ENCODE assay signal across 33 cellular contexts in the genomic region with DNA sequence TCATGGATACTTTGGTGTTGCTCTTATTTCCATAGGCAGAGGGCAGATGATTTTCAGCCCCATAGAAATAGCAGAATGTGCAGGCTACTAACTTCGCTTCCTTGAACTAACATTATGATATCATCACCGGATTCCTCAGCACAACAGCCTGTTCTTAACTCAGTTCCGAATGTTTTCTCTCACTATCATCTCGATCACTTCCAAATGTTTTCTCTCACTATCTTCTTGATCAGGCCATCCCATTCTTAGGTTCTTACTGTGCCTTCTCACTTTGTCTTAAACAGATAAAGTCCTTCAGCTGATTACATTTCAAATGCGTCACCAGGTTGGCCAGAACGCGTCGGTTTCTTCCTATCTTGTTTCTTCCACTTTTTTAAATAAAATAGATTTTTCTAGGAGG. TPM values are rescaled to one million over a fixed set of nuclear protein-coding genes. Genes with fewer than 3 reads are reported as not detected.
A peak's percentile ranks its signal among the peaks of the same experiment; 100 is the strongest.
DNase-seq lines count a peak whose midpoint lies in the region; ATAC-seq, FAIRE-seq and TF ChIP-seq lines count a peak whose summit lies in the region.
"Had no signal": no experiment of that assay in that cellular context is flagged by ENCODE, and none has a peak within 500 bp of the region (broad histone marks: within the 10 kb centered on the region; RNA-seq: fewer than 3 reads in every experiment).

No MANE protein-coding gene starts in this region.

- intact Hi-C loops in K562 (cut with micrococcal nuclease) (no loop called here), testis (cut with DNase I; ENCODE audit: low total_unique reads) (no loop called here)
- intact Hi-C loops in naive thymus-derived CD4-positive, alpha-beta T cell (cut with micrococcal nuclease) = no loop called here

- H3K27me3 Mint-ChIP-seq in endothelial cell (ENCODE audit: unreplicated experiment) = no peaks in the 10 kb centered on the region
- peaks cover 0 to 19% (median 4%) of the 10 kb centered on the region in 5 donors for H3K27me3 Mint-ChIP-seq in naive thymus-derived CD4-positive, alpha-beta T cell
- H3K27me3 Mint-ChIP-seq: activated B cell treated with CpG ODN at 0.5 μM for 24 hours, IgD-negative memory B cell had no signal

- 3% methylated on average over 8 of the region's 8 CpGs for WGBS in K562 (ENCODE audit: insufficient coverage, low coverage, missing lambda C conversion rate)
- WGBS in hepatocyte (ENCODE audit: low lambda C conversion rate, missing lambda C conversion rate) = 21% methylated on average over 8 of the region's 8 CpGs
- 61 to 79% methylated on average over 8 of the region's 8 CpGs for WGBS in testis, 2 donors

- no peak for FAIRE-seq in K562 (lab: Jason Lieb, UNC)
- FAIRE-seq: GM12892 had no signal

- H3K27me3 ChIP-seq in K562 (ENCODE audit: control insufficient read depth in 2 of 2, insufficient read depth in 2 of 2, low read length in 2 of 2) = no peaks in the 10 kb centered on the region
- H3K27me3 ChIP-seq in hepatocyte = no peaks in the 10 kb centered on the region
- no peaks in the 10 kb centered on the region for H3K27me3 ChIP-seq in testis
- no peaks in the 10 kb centered on the region for H3K27me3 ChIP-seq in naive thymus-derived CD4-positive, alpha-beta T cell (ENCODE audit: control insufficient read depth in 2 of 2, insufficient read depth in 2 of 2, low read length in 2 of 2)
- H3K27me3 ChIP-seq: adrenal gland, gastroesophageal sphincter, ovary, tibial nerve had no signal

- H3K9ac ChIP-seq in K562 (ENCODE audit: insufficient read depth in 1 of 2, low read depth in 2 of 2, low read length in 2 of 2) = peak overlapping the region in 1 of 2 experiments; percentile 40; a peak in 1 of 4 replicates

- TF ChIP-seq EP300 in K562 (IDR thresholded peaks at IDR 0.05; ENCODE audit: low read length) = 0 out of 2 replicates have a peak, but pooled peaks have one; percentile 6

- in situ Hi-C loops in K562 (cut with MboI) = no loop called here

- H3K36me3 ChIP-seq in K562 (ENCODE audit: control insufficient read depth, insufficient read depth, low read length) = no peaks in the 10 kb centered on the region
- H3K36me3 ChIP-seq in hepatocyte (replicated peaks; ENCODE audit: insufficient read depth, low read depth) = no peaks in the 10 kb centered on the region
- no peaks in the 10 kb centered on the region for H3K36me3 ChIP-seq in testis (ENCODE audit: low read depth, missing control alignments)
- no peaks in the 10 kb centered on the region for H3K36me3 ChIP-seq in naive thymus-derived CD4-positive, alpha-beta T cell (ENCODE audit: control insufficient read depth in 2 of 3, insufficient read depth in 3 of 3, low read length in 3 of 3)
- H3K36me3 ChIP-seq: adrenal gland, gastroesophageal sphincter, left ventricle myocardium inferior, ovary, tibial nerve had no signal

- POLR2A ChIA-PET in K562 (lab: Yijun Ruan, JAX) = interaction anchor here (0.8 kb wide), 1 partner anchor 19 kb away, joined by 3 read pairs; no protein-coding TSS in a partner anchor
- POLR2A ChIA-PET in naive thymus-derived CD4-positive, alpha-beta T cell (lab: Charles Lee) = no interaction called here

- H3K9me3 Mint-ChIP-seq in endothelial cell (ENCODE audit: unreplicated experiment) = no peaks in the 10 kb centered on the region
- peaks cover 0 to 1% (median 0%) of the 10 kb centered on the region in 11 donors for H3K9me3 Mint-ChIP-seq in naive thymus-derived CD4-positive, alpha-beta T cell
- H3K9me3 Mint-ChIP-seq: activated B cell treated with CpG ODN at 0.5 μM for 24 hours; activated naive CD4-positive, alpha-beta T cell treated with anti-CD3 and anti-CD28 coated beads for 36 hours; nephron had no signal

- H4K20me1 ChIP-seq in K562 (replicated peaks; ENCODE audit: control insufficient read depth, insufficient read depth, low read length) (no peaks in the 10 kb centered on the region), hepatocyte (ENCODE audit: insufficient read depth, poor library complexity, severe bottlenecking) (no peaks in the 10 kb centered on the region)

- H2AFZ ChIP-seq in K562 (ENCODE audit: low read depth, low read length) (peak overlapping the region; percentile 95), hepatocyte (peak overlapping the region; percentile 12)

- H3K4me3 Mint-ChIP-seq in endothelial cell (ENCODE audit: unreplicated experiment) = no peak overlapping the region
- no peak overlapping the region for H3K4me3 Mint-ChIP-seq in naive thymus-derived CD4-positive, alpha-beta T cell
- H3K4me3 Mint-ChIP-seq: activated B cell treated with CpG ODN at 0.5 μM for 24 hours; activated naive CD4-positive, alpha-beta T cell treated with anti-CD3 and anti-CD28 coated beads for 36 hours; nephron had no signal

- H3K4me1 Mint-ChIP-seq in endothelial cell (ENCODE audit: unreplicated experiment) = peaks cover 16% of the 10 kb centered on the region
- H3K4me1 Mint-ChIP-seq in naive thymus-derived CD4-positive, alpha-beta T cell = peaks cover 0 to 6% (median 4%) of the 10 kb centered on the region in 7 donors
- H3K4me1 Mint-ChIP-seq: nephron had no signal

- no peak for TF ChIP-seq POLR2A in K562 (conservative IDR thresholded peaks at IDR 0.05)
- TF ChIP-seq POLR2A in testis (IDR thresholded peaks at IDR 0.05) = no peak

- peak overlapping the region; percentile 49 for H3K4me2 ChIP-seq in K562 (ENCODE audit: insufficient read depth, low read length)
- peak overlapping the region; percentile 45 for H3K4me2 ChIP-seq in hepatocyte

- H3K27ac ChIP-seq in K562 (ENCODE audit: extremely low read depth, low read depth, low read length) = peak overlapping the region; percentile 62
- H3K27ac ChIP-seq in hepatocyte = peak overlapping the region; percentile 3
- peak overlapping the region; percentile 28 to 49 for H3K27ac ChIP-seq in testis
- H3K27ac ChIP-seq in naive thymus-derived CD4-positive, alpha-beta T cell (ENCODE audit: low read depth, low read length) = no peak overlapping the region
- H3K27ac ChIP-seq: adrenal gland, gastroesophageal sphincter, left ventricle myocardium inferior, ovary, skin epidermis, tibial nerve had no signal

- no peaks in the 10 kb centered on the region for H3K36me3 Mint-ChIP-seq in endothelial cell (ENCODE audit: low read depth, unreplicated experiment)
- H3K36me3 Mint-ChIP-seq in naive thymus-derived CD4-positive, alpha-beta T cell = peaks cover 0 to 2% (median 0%) of the 10 kb centered on the region in 5 donors
- H3K36me3 Mint-ChIP-seq: IgD-negative memory B cell had no signal

- H3K4me3 ChIP-seq in K562 (no peak overlapping the region), hepatocyte (no peak overlapping the region), testis (no peak overlapping the region)
- H3K4me3 ChIP-seq in naive thymus-derived CD4-positive, alpha-beta T cell (ENCODE audit: low read length) = no peak overlapping the region
- H3K4me3 ChIP-seq: adrenal gland, gastroesophageal sphincter, left ventricle myocardium inferior, mucosa of descending colon, ovary, skin epidermis, tibial nerve had no signal

- CTCF ChIA-PET in K562 (lab: Yijun Ruan, JAX; ENCODE audit: low intra/inter-chr PET ratio) = no interaction called here
- CTCF ChIA-PET in naive thymus-derived CD4-positive, alpha-beta T cell (lab: Charles Lee) = interaction anchor here (1.0 kb wide), 1 partner anchor 121 kb away, joined by 3 read pairs; no protein-coding TSS in a partner anchor

- H3K79me2 ChIP-seq in K562 (ENCODE audit: control insufficient read depth, insufficient read depth, low read length) (no peaks in the 10 kb centered on the region), hepatocyte (no peaks in the 10 kb centered on the region)

- H3K27ac Mint-ChIP-seq in endothelial cell (ENCODE audit: unreplicated experiment) = no peak overlapping the region
- no peak overlapping the region for H3K27ac Mint-ChIP-seq in naive thymus-derived CD4-positive, alpha-beta T cell
- H3K27ac Mint-ChIP-seq: activated B cell treated with CpG ODN at 0.5 μM for 24 hours; activated naive CD4-positive, alpha-beta T cell treated with anti-CD3 and anti-CD28 coated beads for 36 hours; IgD-negative memory B cell; nephron had no signal

- peak; percentile 19; the same call in 2 of the 3 replicates for ATAC-seq in K562
- no peak for ATAC-seq in naive thymus-derived CD4-positive, alpha-beta T cell
- ATAC-seq: esophagus mucosa, gastroesophageal sphincter, mucosa of descending colon had no signal

- no TSS peak for BruUV-seq in K562 (replicated peaks; lab: Mats Ljungman, UMichigan)

- TF ChIP-seq CTCF in K562 (IDR thresholded peaks at IDR 0.05 in 2 of 3, conservative IDR thresholded peaks at IDR 0.05 in 1 of 3; ENCODE audit: insufficient read depth in 2 of 3, low read depth in 1 of 3, low read length in 3 of 3) (no peak), hepatocyte (IDR thresholded peaks at IDR 0.05; ENCODE audit: poor library complexity) (no peak), testis (IDR thresholded peaks at IDR 0.05) (no peak), endothelial cell (IDR thresholded peaks at IDR 0.05; ENCODE audit: unreplicated experiment) (no peak)

- DNase-seq in ELR (ENCODE audit: low read depth) (peak; percentile 16), K562 (ENCODE audit: extremely low read depth in 1 of 4, low spot score in 3 of 4) (peak in 1 of 4 experiments; percentile 27), hepatocyte (ENCODE audit: low spot score) (no peak), testis (no peak), endothelial cell (ENCODE audit: low spot score) (no peak), SKM-1 treated with dmso at 0.1 percent for 144 hours (lab: John Stamatoyannopoulos, UW; ENCODE audit: unreplicated experiment) (no peak)
- no peak for DNase-seq in naive thymus-derived CD4-positive, alpha-beta T cell
- DNase-seq: activated B cell treated with CpG ODN at 0.5 μM for 24 hours; activated CD4-positive, alpha-beta T cell treated with anti-CD3 and anti-CD28 coated beads, Interleukin-2, amount 50 U/mL, for 48 hours; activated naive CD4-positive, alpha-beta T cell treated with anti-CD3 and anti-CD28 coated beads for 36 hours; adrenal gland; C1 segment of cervical spinal cord; Calu3; effector memory CD4-positive, alpha-beta T cell; GOT3; hypothalamus; left ventricle myocardium inferior; mucosa of descending colon; NCI-H1092 treated with DMSO at 0.1 percent for 48 hours; NCI-H2029; NCI-H2227 treated with DMSO at 0.1 percent for 48 hours; NCI-H748 treated with DMSO at 0.1 percent for 48 hours; ovary; retina; stimulated activated CD4-positive, alpha-beta T cell treated with anti-CD3 and anti-CD28 coated beads, Interleukin-1b, Interleukin-23, amount 100 ng/mL, for 48 hours; T1000 had no signal

- H3K9me2 ChIP-seq in hepatocyte (replicated peaks; ENCODE audit: insufficient read depth) = no peaks in the 10 kb centered on the region

- H3K9me1 ChIP-seq in K562 (ENCODE audit: control insufficient read depth, insufficient read depth, low read length) = no peaks in the 10 kb centered on the region

- no peak for TF ChIP-seq RAD21 in K562 (CRISPR knock-in tag; conservative IDR thresholded peaks at IDR 0.05 in 1 of 2, IDR thresholded peaks at IDR 0.05 in 1 of 2)

- H3K4me1 ChIP-seq in K562 (replicated peaks in 1 of 2; ENCODE audit: control insufficient read depth in 2 of 2, insufficient read depth in 2 of 2, low read length in 2 of 2) (peaks cover 0 to 10% of the 10 kb centered on the region in 2 experiments; a peak in 2 of 5 replicates), hepatocyte (ENCODE audit: insufficient read depth) (peaks cover 3% of the 10 kb centered on the region), testis (peaks cover 4% of the 10 kb centered on the region)
- H3K4me1 ChIP-seq in naive thymus-derived CD4-positive, alpha-beta T cell (ENCODE audit: control insufficient read depth in 2 of 2, insufficient read depth in 2 of 2, low read length in 2 of 2) = no peaks in the 10 kb centered on the region
- H3K4me1 ChIP-seq: gastroesophageal sphincter had no signal

- H3K9me3 ChIP-seq in K562 (replicated peaks; ENCODE audit: control insufficient read depth, insufficient read depth, low read depth, low read length) = no peaks in the 10 kb centered on the region
- no peaks in the 10 kb centered on the region for H3K9me3 ChIP-seq in hepatocyte (ENCODE audit: low read depth)
- H3K9me3 ChIP-seq in testis = no peaks in the 10 kb centered on the region
- H3K9me3 ChIP-seq in naive thymus-derived CD4-positive, alpha-beta T cell (ENCODE audit: control insufficient read depth in 2 of 3, low read length in 3 of 3) = no peaks in the 10 kb centered on the region
- H3K9me3 ChIP-seq: adrenal gland, gastroesophageal sphincter, left ventricle myocardium inferior, mucosa of descending colon, ovary, tibial nerve had no signal

RNA-seq across cellular contexts. Expression of gene MBD2, which starts 11.4 kb away (rescaled TPM):
- 7.9 and 16.1 TPM in 2 replicates for total RNA-seq in K562 (2011; cell fraction: chromatin; rRNA removed; ENCODE audit: low replicate concordance)
- 5.3 and 5.5 TPM in 2 replicates for total RNA-seq in K562 (2011; cell fraction: nucleolus; rRNA removed)
- total RNA-seq in K562 (2011; cell fraction: nucleoplasm; rRNA removed) = 12.7 and 25.0 TPM in 2 replicates
- 9.1 and 10.5 TPM in 2 replicates for total RNA-seq in K562 (2014; rRNA removed)
- 30.0 and 30.8 TPM in 2 replicates for total RNA-seq in K562 (2014; rRNA removed; fragmentation: Illumina TruSeq; extraction: Trizol)
- 13.4 and 13.9 TPM in 2 replicates for total RNA-seq in K562 (2015; rRNA removed; fragmentation: Illumina TruSeq; extraction: Trizol)
- total RNA-seq in K562 (2021) = 38.6 and 40.2 TPM in 2 replicates
- polyA plus RNA-seq in K562 (2011; rRNA removed) = 23.9 and 31.0 TPM in 2 replicates
- polyA plus RNA-seq in K562 (2011; cell fraction: cytosol; rRNA removed) = 2.9 and 5.7 TPM in 2 replicates
- polyA plus RNA-seq in K562 (2011; cell fraction: nucleus; rRNA removed) = 18.0 and 18.7 TPM in 2 replicates
- 10.8 and 18.3 TPM in 2 replicates for polyA plus RNA-seq in K562 (2012)
- polyA plus RNA-seq in K562 (2014; fragmentation: Illumina TruSeq; extraction: Trizol) = 16.2 and 21.7 TPM in 2 replicates
- polyA plus RNA-seq in K562 (2014; fragmentation: Nextera tagmentation; extraction: Ambion mirVana) = 1 to 10 TPM; 4.4 to 5.0 TPM
- 10.3 and 13.7 TPM in 2 replicates for polyA plus RNA-seq in K562 (2014; rRNA removed)
- 11.1 and 17.0 TPM in 2 replicates for polyA minus RNA-seq in K562 (2011; rRNA and poly(A)+ RNA removed)
- polyA minus RNA-seq in K562 (2011; cell fraction: cytosol; rRNA and poly(A)+ RNA removed) = 23.2 and 32.7 TPM in 2 replicates
- 3.5 and 6.3 TPM in 2 replicates for polyA minus RNA-seq in K562 (2011; cell fraction: nucleus; rRNA and poly(A)+ RNA removed)
- 14.4 and 16.8 TPM in 2 replicates for total RNA-seq in hepatocyte
- 56.8 and 72.2 TPM in 2 replicates for polyA plus RNA-seq in hepatocyte
- total RNA-seq in testis = 10 to 100 TPM; 59.1 to 66.9 TPM
- 106 TPM for polyA plus RNA-seq in testis (ENCODE audit: insufficient read depth, low read depth, low replicate concordance)
- 27.7 TPM for total RNA-seq in endothelial cell (ENCODE audit: unreplicated experiment)
- total RNA-seq in naive thymus-derived CD4-positive, alpha-beta T cell = 100 to 1,000 TPM in 2 of 5 experiments, 10 to 100 TPM in 3; 69.7 to 118 (median 76.9) TPM
- 1 to 10 TPM; 6.1 to 8.1 TPM for polyA plus RNA-seq in naive thymus-derived CD4-positive, alpha-beta T cell

RNA-seq across cellular contexts. Expression of gene POLI, which starts 33.4 kb away (rescaled TPM):
- total RNA-seq in K562 (2011; cell fraction: chromatin; rRNA removed; ENCODE audit: low replicate concordance) = 12.9 and 30.6 TPM in 2 replicates
- 9.0 and 10.1 TPM in 2 replicates for total RNA-seq in K562 (2011; cell fraction: nucleolus; rRNA removed)
- 19.3 and 24.8 TPM in 2 replicates for total RNA-seq in K562 (2011; cell fraction: nucleoplasm; rRNA removed)
- total RNA-seq in K562 (2014; rRNA removed) = 4.4 and 6.0 TPM in 2 replicates
- 6.6 and 8.4 TPM in 2 replicates for total RNA-seq in K562 (2014; rRNA removed; fragmentation: Illumina TruSeq; extraction: Trizol)
- 5.1 and 7.2 TPM in 2 replicates for total RNA-seq in K562 (2015; rRNA removed; fragmentation: Illumina TruSeq; extraction: Trizol)
- 6.5 and 7.0 TPM in 2 replicates for total RNA-seq in K562 (2021)
- 13.1 and 13.2 TPM in 2 replicates for polyA plus RNA-seq in K562 (2011; rRNA removed)
- 1.5 and 3.1 TPM in 2 replicates for polyA plus RNA-seq in K562 (2011; cell fraction: cytosol; rRNA removed)
- 17.6 and 21.5 TPM in 2 replicates for polyA plus RNA-seq in K562 (2011; cell fraction: nucleus; rRNA removed)
- 3.4 and 7.9 TPM in 2 replicates for polyA plus RNA-seq in K562 (2012)
- 5.8 and 6.0 TPM in 2 replicates for polyA plus RNA-seq in K562 (2014; fragmentation: Illumina TruSeq; extraction: Trizol)
- polyA plus RNA-seq in K562 (2014; fragmentation: Nextera tagmentation; extraction: Ambion mirVana) = 1 to 10 TPM; 3.2 to 4.1 TPM
- polyA plus RNA-seq in K562 (2014; rRNA removed) = 9.0 and 9.1 TPM in 2 replicates
- polyA minus RNA-seq in K562 (2011; rRNA and poly(A)+ RNA removed) = 11.2 and 13.8 TPM in 2 replicates
- polyA minus RNA-seq in K562 (2011; cell fraction: cytosol; rRNA and poly(A)+ RNA removed) = 3.9 and 6.5 TPM in 2 replicates
- 15.6 and 24.3 TPM in 2 replicates for polyA minus RNA-seq in K562 (2011; cell fraction: nucleus; rRNA and poly(A)+ RNA removed)
- 30.0 and 38.1 TPM in 2 replicates for total RNA-seq in hepatocyte
- polyA plus RNA-seq in hepatocyte = 19.9 and 32.0 TPM in 2 replicates
- 10 to 100 TPM; 91.7 to 93.7 TPM for total RNA-seq in testis
- polyA plus RNA-seq in testis (ENCODE audit: insufficient read depth, low read depth, low replicate concordance) = 56.5 TPM
- total RNA-seq in endothelial cell (ENCODE audit: unreplicated experiment) = 29.0 TPM
- total RNA-seq in naive thymus-derived CD4-positive, alpha-beta T cell = 10 to 100 TPM; 25.1 to 52.2 (median 31.8) TPM
- 10 to 100 TPM; 10.4 to 11.7 TPM for polyA plus RNA-seq in naive thymus-derived CD4-positive, alpha-beta T cell
